Comparison of ENCODE assay signal across 1 cellular context in the genomic region with DNA sequence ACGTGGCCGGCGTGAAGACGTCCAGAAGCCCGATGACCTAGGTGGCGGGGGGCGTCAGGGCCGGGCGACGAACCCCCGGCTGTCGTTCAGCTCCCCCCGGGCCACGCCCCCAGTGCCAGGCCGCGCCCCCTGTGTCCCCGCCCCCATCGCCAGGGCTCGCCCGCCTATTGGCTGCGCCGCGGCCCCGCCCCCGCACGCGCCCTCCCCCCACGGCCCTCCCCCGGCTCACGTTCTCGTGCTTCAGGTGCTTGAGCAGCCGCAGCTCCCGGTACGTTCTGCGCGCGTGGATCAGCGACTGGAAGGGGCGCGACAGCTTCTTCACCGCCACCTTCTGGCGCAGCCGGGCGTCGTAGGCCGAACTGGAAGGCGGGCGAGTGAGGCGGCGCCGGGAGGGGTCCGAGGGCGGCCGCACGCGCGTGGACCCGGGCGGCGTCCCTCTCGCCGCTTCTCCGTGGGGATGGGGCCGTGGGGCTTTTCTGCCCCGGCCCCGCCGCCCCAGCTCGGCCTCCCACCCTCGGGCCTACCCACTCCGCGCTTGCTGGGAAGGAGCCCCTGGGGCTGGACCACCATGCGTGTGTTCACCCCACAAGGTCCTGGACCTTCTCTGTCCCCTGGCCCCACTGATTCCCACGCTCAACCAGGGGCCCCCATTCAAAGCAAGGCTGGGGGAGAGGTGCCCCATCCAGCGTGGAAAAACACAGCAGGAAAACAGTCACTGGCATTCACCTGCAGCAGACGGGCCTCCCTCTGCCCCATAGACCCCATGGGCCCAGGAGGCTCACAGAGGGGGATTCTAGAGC.
TF ChIP-seq lines count a peak whose summit lies in the region.

No MANE protein-coding gene starts in this region.

TF ChIP-seq in GM23338, 12 proteins besides CTCF, POLR2A, EP300 and RAD21 (continued from another document):
- TF ChIP-seq, protein P1, sequence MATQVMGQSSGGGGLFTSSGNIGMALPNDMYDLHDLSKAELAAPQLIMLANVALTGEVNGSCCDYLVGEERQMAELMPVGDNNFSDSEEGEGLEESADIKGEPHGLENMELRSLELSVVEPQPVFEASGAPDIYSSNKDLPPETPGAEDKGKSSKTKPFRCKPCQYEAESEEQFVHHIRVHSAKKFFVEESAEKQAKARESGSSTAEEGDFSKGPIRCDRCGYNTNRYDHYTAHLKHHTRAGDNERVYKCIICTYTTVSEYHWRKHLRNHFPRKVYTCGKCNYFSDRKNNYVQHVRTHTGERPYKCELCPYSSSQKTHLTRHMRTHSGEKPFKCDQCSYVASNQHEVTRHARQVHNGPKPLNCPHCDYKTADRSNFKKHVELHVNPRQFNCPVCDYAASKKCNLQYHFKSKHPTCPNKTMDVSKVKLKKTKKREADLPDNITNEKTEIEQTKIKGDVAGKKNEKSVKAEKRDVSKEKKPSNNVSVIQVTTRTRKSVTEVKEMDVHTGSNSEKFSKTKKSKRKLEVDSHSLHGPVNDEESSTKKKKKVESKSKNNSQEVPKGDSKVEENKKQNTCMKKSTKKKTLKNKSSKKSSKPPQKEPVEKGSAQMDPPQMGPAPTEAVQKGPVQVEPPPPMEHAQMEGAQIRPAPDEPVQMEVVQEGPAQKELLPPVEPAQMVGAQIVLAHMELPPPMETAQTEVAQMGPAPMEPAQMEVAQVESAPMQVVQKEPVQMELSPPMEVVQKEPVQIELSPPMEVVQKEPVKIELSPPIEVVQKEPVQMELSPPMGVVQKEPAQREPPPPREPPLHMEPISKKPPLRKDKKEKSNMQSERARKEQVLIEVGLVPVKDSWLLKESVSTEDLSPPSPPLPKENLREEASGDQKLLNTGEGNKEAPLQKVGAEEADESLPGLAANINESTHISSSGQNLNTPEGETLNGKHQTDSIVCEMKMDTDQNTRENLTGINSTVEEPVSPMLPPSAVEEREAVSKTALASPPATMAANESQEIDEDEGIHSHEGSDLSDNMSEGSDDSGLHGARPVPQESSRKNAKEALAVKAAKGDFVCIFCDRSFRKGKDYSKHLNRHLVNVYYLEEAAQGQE (IDR thresholded peaks at IDR 0.05; ENCODE audit: unreplicated experiment), result no peak
- TF ChIP-seq STAT1 (IDR thresholded peaks at IDR 0.05; ENCODE audit: unreplicated experiment) (no peak), ZNF114 (CRISPR knock-in tag; IDR thresholded peaks at IDR 0.05) (no peak), EZH2phosphoT487 (IDR thresholded peaks at IDR 0.05; ENCODE audit: unreplicated experiment) (no peak), EZH2 (IDR thresholded peaks at IDR 0.05; ENCODE audit: low read depth, unreplicated experiment) (no peak), ZNF331 (CRISPR knock-in tag; IDR thresholded peaks at IDR 0.05; ENCODE audit: low read depth) (no peak), JUNB (IDR thresholded peaks at IDR 0.05; ENCODE audit: unreplicated experiment) (no peak), NANOG (IDR thresholded peaks at IDR 0.05; ENCODE audit: borderline replicate concordance) (no peak), CREB1 (CRISPR knock-in tag; IDR thresholded peaks at IDR 0.05; ENCODE audit: low read depth) (no peak)
